8 cellular contexts compared by ENCODE assay signal in the genomic region with DNA sequence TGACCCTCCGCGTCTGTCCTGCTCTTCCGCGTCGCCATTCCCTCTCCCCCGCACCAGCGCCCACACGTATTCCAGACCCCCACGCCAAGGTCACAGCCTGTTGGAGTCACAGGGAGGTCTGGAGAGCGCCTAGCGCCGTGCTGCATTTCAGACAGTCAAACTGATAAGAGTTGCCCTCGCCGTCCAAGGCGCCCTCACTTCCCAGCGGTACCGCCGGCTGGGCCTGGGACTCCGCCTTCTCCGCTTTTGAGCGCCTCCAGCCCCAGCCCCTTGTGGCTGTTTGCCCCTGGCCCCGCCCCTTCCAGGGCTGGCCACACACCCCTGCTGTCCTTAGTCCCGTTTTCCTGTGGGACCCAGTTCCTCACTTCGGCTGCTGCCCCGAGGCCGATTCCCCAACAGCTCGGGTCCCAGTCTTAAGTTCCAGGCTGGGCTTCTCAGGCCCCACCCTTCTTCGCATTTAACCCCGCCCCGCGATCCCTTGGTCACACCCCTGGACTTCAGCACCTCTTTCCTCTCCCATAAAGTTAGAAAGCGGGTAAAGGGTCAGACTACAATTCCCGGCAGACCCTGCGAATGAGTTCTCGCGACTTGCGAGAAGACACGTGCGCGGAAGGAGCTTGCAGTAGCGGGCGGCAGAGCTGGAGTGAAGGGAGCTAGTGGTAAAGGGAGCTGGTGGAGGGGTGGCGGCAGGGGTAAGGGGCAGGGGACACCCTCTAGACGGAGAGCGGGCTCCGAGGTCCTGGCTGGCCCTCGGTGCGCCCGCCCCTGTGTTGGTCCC. TPM values are rescaled to one million over a fixed set of nuclear protein-coding genes. Genes with fewer than 3 reads are reported as not detected.
A peak's percentile ranks its signal among the peaks of the same experiment; 100 is the strongest.
DNase-seq lines count a peak whose midpoint lies in the region; ATAC-seq and TF ChIP-seq lines count a peak whose summit lies in the region.

Gene GMPPA (plus strand): TSS at position 612 of the 778 bp plus-strand sequence. CDS start 1,085 bp downstream, outside the sequence.

- intact Hi-C loops in left cardiac atrium (cut with DNase I), result no loop called here
- intact Hi-C loops in posterior vena cava (cut with DNase I), result no loop called here
- intact Hi-C loops in upper lobe of right lung (cut with DNase I), result no loop called here

- H3K36me3 ChIP-seq in upper lobe of right lung, result peaks cover 4% of the 10 kb centered on the region

- peak within 1 kb of the TSS; percentile 89 for H3K27ac ChIP-seq in upper lobe of right lung

- H3K36me3 Mint-ChIP-seq in T-helper 17 cell (ENCODE audit: low read depth), result peaks cover 11% of the 10 kb centered on the region

- TF ChIP-seq CTCF in upper lobe of right lung (IDR thresholded peaks at IDR 0.05), result no peak

- peaks cover 21% of the 10 kb centered on the region for H3K4me1 ChIP-seq in upper lobe of right lung

- H3K4me1 Mint-ChIP-seq in T-helper 17 cell, result peaks cover 29% of the 10 kb centered on the region

- ATAC-seq in HG02885 (IDR thresholded peaks at IDR 0.05; ENCODE audit: poor library complexity, unreplicated experiment) (peak; percentile 94), T-helper 17 cell (peak; percentile 96), left cardiac atrium (peak; percentile 86 to 89), upper lobe of right lung (peak; percentile 93)

- H3K27ac Mint-ChIP-seq in T-helper 17 cell, result peak within 1 kb of the TSS; percentile 96

- peaks cover 48% of the 10 kb centered on the region for H3K27me3 Mint-ChIP-seq in T-helper 17 cell

- H3K4me3 Mint-ChIP-seq in T-helper 17 cell, result peak within 1 kb of the TSS; percentile 100

- peak; percentile 99 for DNase-seq in NCI-H1694 treated with DMSO at 0.1 percent for 48 hours (lab: John Stamatoyannopoulos, UW)
- peak; percentile 78 to 86 (median 83) for DNase-seq in T-helper 17 cell
- DNase-seq in amygdala (lab: John Stamatoyannopoulos, UW), result peak; percentile 36 to 95 (median 87)
- DNase-seq in left cardiac atrium, result peak; percentile 96
- peak; percentile 99 for DNase-seq in posterior vena cava (ENCODE audit: low spot score)
- peak; percentile 97 for DNase-seq in upper lobe of right lung

- peaks cover 38% of the 10 kb centered on the region for H3K27me3 ChIP-seq in upper lobe of right lung

- H3K9me3 ChIP-seq in T-helper 17 cell (ENCODE audit: control insufficient read depth, low read length, poor library complexity, severe bottlenecking) (no peaks in the 10 kb centered on the region), upper lobe of right lung (no peaks in the 10 kb centered on the region)

- TF ChIP-seq POLR2A in GM15510 (IDR thresholded peaks at IDR 0.05; ENCODE audit: borderline replicate concordance, extremely low read depth, insufficient read length), result peak; percentile 86

- H3K4me3 ChIP-seq in upper lobe of right lung, result peak within 1 kb of the TSS; percentile 90

RNA-seq across cellular contexts. Expression of gene GMPPA, which starts in this region (rescaled TPM):
- total RNA-seq in T-helper 17 cell (10 to 100 TPM; 25.1 to 27.2 TPM), left cardiac atrium (10 to 100 TPM; 29.0 to 30.0 TPM), posterior vena cava (10 to 100 TPM; 33.9 to 42.8 TPM), upper lobe of right lung (25.3 TPM)

Comparison
In these comparisons a context has a peak if more than half of its experiments do, and no peak if none do; other contexts are left out.
1. Peak in every context shown above with its lines: DNase-seq, ATAC-seq, H3K4me3 ChIP-seq and H3K27ac ChIP-seq.